Comparison of ENCODE assay signal across 34 cellular contexts in genomic region chr2:197964720-197965119, GRCh38.
"Had no signal": no experiment of that assay in that cellular context is flagged by ENCODE, and none has a peak within 500 bp of the region (broad histone marks: within the 10 kb centered on the region; RNA-seq: fewer than 3 reads in every experiment).

No MANE protein-coding gene starts in this region.

- H3K36me3 ChIP-seq: MG63 had no signal

- H3K27me3 ChIP-seq: MG63 had no signal

- H3K4me3 ChIP-seq: MG63 had no signal

- DNase-seq: Karpas-422, Kasumi-1, MG63, MM.1S, MV-4-11, NCI-H1048, NCI-H1092, NCI-H1092 treated with DMSO at 0.1 percent for 48 hours, NCI-H1105, NCI-H1105 treated with DMSO at 0.1 percent for 48 hours, NCI-H1417, NCI-H1417 treated with DMSO at 0.1 percent for 48 hours, NCI-H1436, NCI-H1436 treated with DMSO at 0.1 percent for 48 hours, NCI-H146, NCI-H1694, NCI-H1694 treated with DMSO at 0.1 percent for 48 hours, NCI-H187, NCI-H187 treated with DMSO at 0.1 percent for 48 hours, NCI-H1930, NCI-H2029, NCI-H2029 treated with DMSO at 0.1 percent for 48 hours, NCI-H2081, NCI-H2081 treated with DMSO at 0.1 percent for 48 hours, NCI-H2107, NCI-H2171, NCI-H2171 treated with DMSO at 0.1 percent for 48 hours, NCI-H2227 treated with DMSO at 0.1 percent for 48 hours, NCI-H345, NCI-H446, NCI-H446 treated with DMSO at 0.1 percent for 48 hours, NCI-H510A, NCI-H510A treated with DMSO at 0.1 percent for 48 hours, NCI-H524 had no signal
